3 cellular contexts compared by ENCODE assay signal in the genomic region with DNA sequence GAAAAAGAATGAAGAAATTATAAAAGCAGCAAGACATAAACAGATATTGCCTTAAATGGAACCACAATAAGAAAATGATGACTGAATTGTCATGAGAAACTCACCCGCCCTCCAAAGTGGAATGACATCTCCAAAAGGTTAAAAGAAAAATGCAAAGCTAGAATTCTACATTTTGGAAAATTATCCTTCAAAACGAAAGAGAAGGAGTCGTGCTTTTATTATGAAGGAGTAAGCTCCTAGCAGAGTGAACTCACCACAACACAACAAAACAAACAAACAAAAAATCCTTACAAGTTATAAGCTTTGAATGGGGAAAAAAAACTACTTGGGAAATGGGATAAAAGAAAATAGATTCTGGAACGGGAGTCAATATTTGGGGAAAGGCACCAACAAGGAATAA.
TF ChIP-seq lines count a peak whose summit lies in the region.

No MANE protein-coding gene starts in this region.

TF ChIP-seq in A549, 52 proteins besides CTCF, POLR2A, EP300 and RAD21:
- no peak for TF ChIP-seq MAZ (IDR thresholded peaks at IDR 0.05; ENCODE audit: borderline replicate concordance, low read depth, low read length)
- peak; percentile 50; the same call in 1 of the 2 replicates for TF ChIP-seq RNF2 (IDR thresholded peaks at IDR 0.05; ENCODE audit: borderline replicate concordance, low read depth)
- TF ChIP-seq TP53 (CRISPR knock-in tag; IDR thresholded peaks at IDR 0.05), result no peak

TF ChIP-seq in K562, 482 proteins besides CTCF, POLR2A, EP300 and RAD21:
- TF ChIP-seq MYNN (IDR thresholded peaks at IDR 0.05) (peak; percentile 58; the same call in 1 of the 2 replicates), MYNN (CRISPR knock-in tag; IDR thresholded peaks at IDR 0.05) (no peak; the same call in 1 of the 2 replicates), ARNT (IDR thresholded peaks at IDR 0.05) (no peak)

TF ChIP-seq in WTC11, 78 proteins besides CTCF, POLR2A, EP300 and RAD21:
- TF ChIP-seq TP53 (CRISPR knock-in tag; IDR thresholded peaks at IDR 0.05) (no peak), CREB1 (CRISPR knock-in tag; IDR thresholded peaks at IDR 0.05) (no peak), JUN (CRISPR knock-in tag; IDR thresholded peaks at IDR 0.05) (no peak), OVOL2 (CRISPR knock-in tag; IDR thresholded peaks at IDR 0.05; ENCODE audit: borderline replicate concordance) (no peak), ZNF219 (CRISPR knock-in tag; IDR thresholded peaks at IDR 0.05; ENCODE audit: borderline replicate concordance) (no peak), GRHL2 (CRISPR knock-in tag; IDR thresholded peaks at IDR 0.05; ENCODE audit: insufficient replicate concordance, severe bottlenecking) (no peak), IRF2 (CRISPR knock-in tag; IDR thresholded peaks at IDR 0.05; ENCODE audit: borderline replicate concordance, low read depth) (no peak), ETV6 (CRISPR knock-in tag; IDR thresholded peaks at IDR 0.05) (no peak), SP1 (CRISPR knock-in tag; conservative IDR thresholded peaks at IDR 0.05) (no peak), SOX15 (CRISPR knock-in tag; IDR thresholded peaks at IDR 0.05) (no peak), ZNF121 (CRISPR knock-in tag; IDR thresholded peaks at IDR 0.05) (no peak), CREM (CRISPR knock-in tag; IDR thresholded peaks at IDR 0.05) (no peak), TCF7 (CRISPR knock-in tag; IDR thresholded peaks at IDR 0.05; ENCODE audit: low read depth) (no peak)
- TF ChIP-seq, protein P1, sequence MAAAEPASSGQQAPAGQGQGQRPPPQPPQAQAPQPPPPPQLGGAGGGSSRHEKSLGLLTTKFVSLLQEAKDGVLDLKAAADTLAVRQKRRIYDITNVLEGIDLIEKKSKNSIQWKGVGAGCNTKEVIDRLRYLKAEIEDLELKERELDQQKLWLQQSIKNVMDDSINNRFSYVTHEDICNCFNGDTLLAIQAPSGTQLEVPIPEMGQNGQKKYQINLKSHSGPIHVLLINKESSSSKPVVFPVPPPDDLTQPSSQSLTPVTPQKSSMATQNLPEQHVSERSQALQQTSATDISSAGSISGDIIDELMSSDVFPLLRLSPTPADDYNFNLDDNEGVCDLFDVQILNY (CRISPR knock-in tag; IDR thresholded peaks at IDR 0.05), result no peak
- TF ChIP-seq, protein P2, sequence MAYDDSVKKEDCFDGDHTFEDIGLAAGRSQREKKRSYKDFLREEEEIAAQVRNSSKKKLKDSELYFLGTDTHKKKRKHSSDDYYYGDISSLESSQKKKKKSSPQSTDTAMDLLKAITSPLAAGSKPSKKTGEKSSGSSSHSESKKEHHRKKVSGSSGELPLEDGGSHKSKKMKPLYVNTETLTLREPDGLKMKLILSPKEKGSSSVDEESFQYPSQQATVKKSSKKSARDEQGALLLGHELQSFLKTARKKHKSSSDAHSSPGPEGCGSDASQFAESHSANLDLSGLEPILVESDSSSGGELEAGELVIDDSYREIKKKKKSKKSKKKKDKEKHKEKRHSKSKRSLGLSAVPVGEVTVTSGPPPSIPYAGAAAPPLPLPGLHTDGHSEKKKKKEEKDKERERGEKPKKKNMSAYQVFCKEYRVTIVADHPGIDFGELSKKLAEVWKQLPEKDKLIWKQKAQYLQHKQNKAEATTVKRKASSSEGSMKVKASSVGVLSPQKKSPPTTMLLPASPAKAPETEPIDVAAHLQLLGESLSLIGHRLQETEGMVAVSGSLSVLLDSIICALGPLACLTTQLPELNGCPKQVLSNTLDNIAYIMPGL (CRISPR knock-in tag; IDR thresholded peaks at IDR 0.05), result no peak
- TF ChIP-seq, protein P3, sequence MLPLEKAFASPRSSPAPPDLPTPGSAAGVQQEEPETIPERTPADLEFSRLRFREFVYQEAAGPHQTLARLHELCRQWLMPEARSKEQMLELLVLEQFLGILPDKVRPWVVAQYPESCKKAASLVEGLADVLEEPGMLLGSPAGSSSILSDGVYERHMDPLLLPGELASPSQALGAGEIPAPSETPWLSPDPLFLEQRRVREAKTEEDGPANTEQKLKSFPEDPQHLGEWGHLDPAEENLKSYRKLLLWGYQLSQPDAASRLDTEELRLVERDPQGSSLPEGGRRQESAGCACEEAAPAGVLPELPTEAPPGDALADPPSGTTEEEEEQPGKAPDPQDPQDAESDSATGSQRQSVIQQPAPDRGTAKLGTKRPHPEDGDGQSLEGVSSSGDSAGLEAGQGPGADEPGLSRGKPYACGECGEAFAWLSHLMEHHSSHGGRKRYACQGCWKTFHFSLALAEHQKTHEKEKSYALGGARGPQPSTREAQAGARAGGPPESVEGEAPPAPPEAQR (CRISPR knock-in tag; IDR thresholded peaks at IDR 0.05), result no peak
- TF ChIP-seq, protein P4, sequence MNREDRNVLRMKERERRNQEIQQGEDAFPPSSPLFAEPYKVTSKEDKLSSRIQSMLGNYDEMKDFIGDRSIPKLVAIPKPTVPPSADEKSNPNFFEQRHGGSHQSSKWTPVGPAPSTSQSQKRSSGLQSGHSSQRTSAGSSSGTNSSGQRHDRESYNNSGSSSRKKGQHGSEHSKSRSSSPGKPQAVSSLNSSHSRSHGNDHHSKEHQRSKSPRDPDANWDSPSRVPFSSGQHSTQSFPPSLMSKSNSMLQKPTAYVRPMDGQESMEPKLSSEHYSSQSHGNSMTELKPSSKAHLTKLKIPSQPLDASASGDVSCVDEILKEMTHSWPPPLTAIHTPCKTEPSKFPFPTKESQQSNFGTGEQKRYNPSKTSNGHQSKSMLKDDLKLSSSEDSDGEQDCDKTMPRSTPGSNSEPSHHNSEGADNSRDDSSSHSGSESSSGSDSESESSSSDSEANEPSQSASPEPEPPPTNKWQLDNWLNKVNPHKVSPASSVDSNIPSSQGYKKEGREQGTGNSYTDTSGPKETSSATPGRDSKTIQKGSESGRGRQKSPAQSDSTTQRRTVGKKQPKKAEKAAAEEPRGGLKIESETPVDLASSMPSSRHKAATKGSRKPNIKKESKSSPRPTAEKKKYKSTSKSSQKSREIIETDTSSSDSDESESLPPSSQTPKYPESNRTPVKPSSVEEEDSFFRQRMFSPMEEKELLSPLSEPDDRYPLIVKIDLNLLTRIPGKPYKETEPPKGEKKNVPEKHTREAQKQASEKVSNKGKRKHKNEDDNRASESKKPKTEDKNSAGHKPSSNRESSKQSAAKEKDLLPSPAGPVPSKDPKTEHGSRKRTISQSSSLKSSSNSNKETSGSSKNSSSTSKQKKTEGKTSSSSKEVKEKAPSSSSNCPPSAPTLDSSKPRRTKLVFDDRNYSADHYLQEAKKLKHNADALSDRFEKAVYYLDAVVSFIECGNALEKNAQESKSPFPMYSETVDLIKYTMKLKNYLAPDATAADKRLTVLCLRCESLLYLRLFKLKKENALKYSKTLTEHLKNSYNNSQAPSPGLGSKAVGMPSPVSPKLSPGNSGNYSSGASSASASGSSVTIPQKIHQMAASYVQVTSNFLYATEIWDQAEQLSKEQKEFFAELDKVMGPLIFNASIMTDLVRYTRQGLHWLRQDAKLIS (CRISPR knock-in tag; IDR thresholded peaks at IDR 0.05; ENCODE audit: borderline replicate concordance), result no peak
- TF ChIP-seq, protein P5, sequence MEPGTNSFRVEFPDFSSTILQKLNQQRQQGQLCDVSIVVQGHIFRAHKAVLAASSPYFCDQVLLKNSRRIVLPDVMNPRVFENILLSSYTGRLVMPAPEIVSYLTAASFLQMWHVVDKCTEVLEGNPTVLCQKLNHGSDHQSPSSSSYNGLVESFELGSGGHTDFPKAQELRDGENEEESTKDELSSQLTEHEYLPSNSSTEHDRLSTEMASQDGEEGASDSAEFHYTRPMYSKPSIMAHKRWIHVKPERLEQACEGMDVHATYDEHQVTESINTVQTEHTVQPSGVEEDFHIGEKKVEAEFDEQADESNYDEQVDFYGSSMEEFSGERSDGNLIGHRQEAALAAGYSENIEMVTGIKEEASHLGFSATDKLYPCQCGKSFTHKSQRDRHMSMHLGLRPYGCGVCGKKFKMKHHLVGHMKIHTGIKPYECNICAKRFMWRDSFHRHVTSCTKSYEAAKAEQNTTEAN (CRISPR knock-in tag; IDR thresholded peaks at IDR 0.05), result no peak
- TF ChIP-seq, protein P6, sequence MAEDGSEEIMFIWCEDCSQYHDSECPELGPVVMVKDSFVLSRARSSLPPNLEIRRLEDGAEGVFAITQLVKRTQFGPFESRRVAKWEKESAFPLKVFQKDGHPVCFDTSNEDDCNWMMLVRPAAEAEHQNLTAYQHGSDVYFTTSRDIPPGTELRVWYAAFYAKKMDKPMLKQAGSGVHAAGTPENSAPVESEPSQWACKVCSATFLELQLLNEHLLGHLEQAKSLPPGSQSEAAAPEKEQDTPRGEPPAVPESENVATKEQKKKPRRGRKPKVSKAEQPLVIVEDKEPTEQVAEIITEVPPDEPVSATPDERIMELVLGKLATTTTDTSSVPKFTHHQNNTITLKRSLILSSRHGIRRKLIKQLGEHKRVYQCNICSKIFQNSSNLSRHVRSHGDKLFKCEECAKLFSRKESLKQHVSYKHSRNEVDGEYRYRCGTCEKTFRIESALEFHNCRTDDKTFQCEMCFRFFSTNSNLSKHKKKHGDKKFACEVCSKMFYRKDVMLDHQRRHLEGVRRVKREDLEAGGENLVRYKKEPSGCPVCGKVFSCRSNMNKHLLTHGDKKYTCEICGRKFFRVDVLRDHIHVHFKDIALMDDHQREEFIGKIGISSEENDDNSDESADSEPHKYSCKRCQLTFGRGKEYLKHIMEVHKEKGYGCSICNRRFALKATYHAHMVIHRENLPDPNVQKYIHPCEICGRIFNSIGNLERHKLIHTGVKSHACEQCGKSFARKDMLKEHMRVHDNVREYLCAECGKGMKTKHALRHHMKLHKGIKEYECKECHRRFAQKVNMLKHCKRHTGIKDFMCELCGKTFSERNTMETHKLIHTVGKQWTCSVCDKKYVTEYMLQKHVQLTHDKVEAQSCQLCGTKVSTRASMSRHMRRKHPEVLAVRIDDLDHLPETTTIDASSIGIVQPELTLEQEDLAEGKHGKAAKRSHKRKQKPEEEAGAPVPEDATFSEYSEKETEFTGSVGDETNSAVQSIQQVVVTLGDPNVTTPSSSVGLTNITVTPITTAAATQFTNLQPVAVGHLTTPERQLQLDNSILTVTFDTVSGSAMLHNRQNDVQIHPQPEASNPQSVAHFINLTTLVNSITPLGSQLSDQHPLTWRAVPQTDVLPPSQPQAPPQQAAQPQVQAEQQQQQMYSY (CRISPR knock-in tag; IDR thresholded peaks at IDR 0.05), result no peak
- TF ChIP-seq, protein P7, sequence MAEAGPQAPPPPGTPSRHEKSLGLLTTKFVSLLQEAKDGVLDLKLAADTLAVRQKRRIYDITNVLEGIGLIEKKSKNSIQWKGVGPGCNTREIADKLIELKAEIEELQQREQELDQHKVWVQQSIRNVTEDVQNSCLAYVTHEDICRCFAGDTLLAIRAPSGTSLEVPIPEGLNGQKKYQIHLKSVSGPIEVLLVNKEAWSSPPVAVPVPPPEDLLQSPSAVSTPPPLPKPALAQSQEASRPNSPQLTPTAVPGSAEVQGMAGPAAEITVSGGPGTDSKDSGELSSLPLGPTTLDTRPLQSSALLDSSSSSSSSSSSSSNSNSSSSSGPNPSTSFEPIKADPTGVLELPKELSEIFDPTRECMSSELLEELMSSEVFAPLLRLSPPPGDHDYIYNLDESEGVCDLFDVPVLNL (CRISPR knock-in tag; IDR thresholded peaks at IDR 0.05; ENCODE audit: borderline replicate concordance, low read depth), result no peak
